In genomic region chr14:101628471-101628966, GRCh38 we compare ENCODE assay signal across 1 cellular context.
TF ChIP-seq lines count a peak whose summit lies in the region.

No MANE protein-coding gene starts in this region.

TF ChIP-seq in HepG2, 621 proteins besides CTCF, POLR2A, EP300 and RAD21 (continued from another document):
- TF ChIP-seq ZNF598 (CRISPR knock-in tag; IDR thresholded peaks at IDR 0.05; ENCODE audit: borderline replicate concordance), result 0 out of 2 replicates have a peak, but pooled peaks have one; percentile 47
- no peak for TF ChIP-seq ZNF629 (CRISPR knock-in tag; conservative IDR thresholded peaks at IDR 0.05)
- TF ChIP-seq ZNF567 (CRISPR knock-in tag; IDR thresholded peaks at IDR 0.05; ENCODE audit: borderline replicate concordance), result no peak
- no peak for TF ChIP-seq ZNF761 (CRISPR knock-in tag; conservative IDR thresholded peaks at IDR 0.05)
- no peak for TF ChIP-seq ZNF773 (CRISPR knock-in tag; IDR thresholded peaks at IDR 0.05; ENCODE audit: borderline replicate concordance)
- no peak for TF ChIP-seq THYN1 (CRISPR knock-in tag; IDR thresholded peaks at IDR 0.05; ENCODE audit: borderline replicate concordance, low read depth)
- no peak for TF ChIP-seq JUNB (CRISPR knock-in tag; IDR thresholded peaks at IDR 0.05; ENCODE audit: borderline replicate concordance)
- no peak for TF ChIP-seq REST (IDR thresholded peaks at IDR 0.05; ENCODE audit: borderline replicate concordance in 1 of 2, low read depth in 1 of 2, low read length in 2 of 2)
- TF ChIP-seq ZNF30 (CRISPR knock-in tag; IDR thresholded peaks at IDR 0.05), result no peak
- TF ChIP-seq PLRG1 (conservative IDR thresholded peaks at IDR 0.05), result no peak
TF ChIP-seq in HepG2: peak in this region for 74.
